In the genomic region with DNA sequence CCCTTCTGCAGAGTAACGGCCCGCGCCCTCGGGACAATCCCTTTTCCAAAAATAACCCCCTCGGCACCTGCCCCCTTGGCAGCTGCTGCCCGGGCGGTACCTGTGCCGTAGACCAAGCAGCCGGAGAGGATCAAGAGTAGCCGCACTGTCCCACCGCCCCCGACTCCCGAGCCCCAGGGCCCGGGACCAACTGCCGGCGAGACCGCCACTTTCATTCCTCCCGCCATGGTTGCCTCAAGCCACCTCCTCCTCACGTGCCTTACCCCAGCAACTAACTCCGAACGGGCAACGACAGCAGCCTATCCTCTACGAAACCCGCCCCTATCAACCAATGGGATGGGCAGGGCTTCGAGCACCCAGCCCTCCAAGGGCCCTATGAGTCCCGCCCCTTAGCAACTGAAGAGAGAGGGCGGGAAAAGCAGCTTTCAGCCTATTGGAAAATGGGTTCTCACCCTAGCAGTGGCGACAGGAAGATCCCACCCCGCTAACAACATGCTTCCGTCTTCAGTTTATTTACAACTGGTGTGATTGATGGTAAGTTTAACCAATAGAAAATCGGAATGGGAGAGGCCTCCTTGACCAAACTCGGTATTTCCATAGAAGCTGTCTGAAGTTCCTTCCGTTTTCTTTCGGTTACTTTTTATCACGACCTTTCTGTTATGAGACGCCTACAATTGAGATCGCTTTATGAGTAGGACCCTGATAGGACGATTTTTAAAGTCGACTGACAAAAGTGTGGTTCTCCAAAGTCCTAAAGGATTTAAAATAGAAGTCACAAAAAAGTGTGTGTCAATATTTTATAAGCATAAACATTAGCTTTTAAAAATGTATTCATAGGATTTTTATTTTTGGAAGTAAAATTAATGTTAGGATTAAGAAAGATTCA, we compare ENCODE assay signal across 8 cellular contexts. TPM values are rescaled to one million over a fixed set of nuclear protein-coding genes. Genes with fewer than 3 reads are reported as not detected.
DNase-seq lines count a peak whose midpoint lies in the region; TF ChIP-seq lines count a peak whose summit lies in the region.

A gene with protein sequence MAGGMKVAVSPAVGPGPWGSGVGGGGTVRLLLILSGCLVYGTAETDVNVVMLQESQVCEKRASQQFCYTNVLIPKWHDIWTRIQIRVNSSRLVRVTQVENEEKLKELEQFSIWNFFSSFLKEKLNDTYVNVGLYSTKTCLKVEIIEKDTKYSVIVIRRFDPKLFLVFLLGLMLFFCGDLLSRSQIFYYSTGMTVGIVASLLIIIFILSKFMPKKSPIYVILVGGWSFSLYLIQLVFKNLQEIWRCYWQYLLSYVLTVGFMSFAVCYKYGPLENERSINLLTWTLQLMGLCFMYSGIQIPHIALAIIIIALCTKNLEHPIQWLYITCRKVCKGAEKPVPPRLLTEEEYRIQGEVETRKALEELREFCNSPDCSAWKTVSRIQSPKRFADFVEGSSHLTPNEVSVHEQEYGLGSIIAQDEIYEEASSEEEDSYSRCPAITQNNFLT (minus strand): TSS at position 273 of the 886 bp plus-strand sequence. CDS start 46 bp downstream, at position 227.

- peak within 1 kb of the TSS; percentile 82 for H3K9ac ChIP-seq in ES-I3 (ENCODE audit: low read depth, low read length)
- H3K9ac ChIP-seq in MM.1S (ENCODE audit: low read length): peak within 1 kb of the TSS; percentile 88
- peak within 1 kb of the TSS; percentile 32 for H3K9ac ChIP-seq in neural cell (ENCODE audit: low read length)

- H3F3A ChIP-seq in MM.1S (ENCODE audit: insufficient read depth, low read length): peaks cover 6% of the 10 kb centered on the region; the same call in 1 of the 2 replicates
- no peaks in the 10 kb centered on the region for H3F3A ChIP-seq in neural cell (ENCODE audit: insufficient read depth, low read length, poor library complexity, severe bottlenecking)

- no peak for TF ChIP-seq CTCF in MM.1S (IDR thresholded peaks at IDR 0.05; ENCODE audit: low read length)
- peak; percentile 19 for TF ChIP-seq CTCF in neural cell (IDR thresholded peaks at IDR 0.05; ENCODE audit: poor library complexity, severe bottlenecking)
- no peak for TF ChIP-seq CTCF in stomach (IDR thresholded peaks at IDR 0.05)

- TF ChIP-seq EP300 in neural cell (conservative IDR thresholded peaks at IDR 0.05; ENCODE audit: poor library complexity, severe bottlenecking) (no peak), stomach (IDR thresholded peaks at IDR 0.05) (no peak)

- H3K9me3 ChIP-seq in ES-I3 (ENCODE audit: control insufficient read depth, insufficient read depth, low read length): no peaks in the 10 kb centered on the region
- no peaks in the 10 kb centered on the region for H3K9me3 ChIP-seq in HAP-1
- H3K9me3 ChIP-seq in MM.1S (replicated peaks; ENCODE audit: insufficient read depth, low read length): no peaks in the 10 kb centered on the region
- H3K9me3 ChIP-seq in neural cell (ENCODE audit: low read length): no peaks in the 10 kb centered on the region
- H3K9me3 ChIP-seq in stomach: no peaks in the 10 kb centered on the region

- no peaks in the 10 kb centered on the region for H3K9me2 ChIP-seq in MM.1S (replicated peaks; ENCODE audit: insufficient read depth, low read length)
- no peaks in the 10 kb centered on the region for H3K9me2 ChIP-seq in neural cell (ENCODE audit: insufficient read depth, low read length)

- H4K20me1 ChIP-seq in MM.1S (ENCODE audit: insufficient read depth, low read length) (no peaks in the 10 kb centered on the region), neural cell (ENCODE audit: insufficient read depth) (no peaks in the 10 kb centered on the region)

- H3K36me3 ChIP-seq in ES-I3 (ENCODE audit: insufficient read depth, low read length): no peaks in the 10 kb centered on the region
- H3K36me3 ChIP-seq in HAP-1 (replicated peaks): peaks cover 7% of the 10 kb centered on the region
- no peaks in the 10 kb centered on the region for H3K36me3 ChIP-seq in MM.1S (replicated peaks; ENCODE audit: insufficient read depth, low read length)
- H3K36me3 ChIP-seq in neural cell (ENCODE audit: insufficient read depth, low read length): no peaks in the 10 kb centered on the region
- no peaks in the 10 kb centered on the region for H3K36me3 ChIP-seq in stomach

- peak within 1 kb of the TSS; percentile 79 for H3K4me2 ChIP-seq in MM.1S (ENCODE audit: low read depth, low read length)
- H3K4me2 ChIP-seq in neural cell (ENCODE audit: low read length): peak within 1 kb of the TSS; percentile 41

- in situ Hi-C loops in HAP-1 (cut with MboI; ENCODE audit: low sequenced_read_pairs): no loop called here

- peak; percentile 98 to 99 for DNase-seq in HAP-1 (ENCODE audit: low spot score in 2 of 2)
- DNase-seq in MM.1S: peak; percentile 100
- DNase-seq in SIG-M5 (lab: John Stamatoyannopoulos, UW): peak; percentile 100
- peak; percentile 40 for DNase-seq in activated gamma-delta T cell (lab: John Stamatoyannopoulos, UW)
- peak; percentile 100 for DNase-seq in fibroblast of the conjunctiva (ENCODE audit: low read depth)
- DNase-seq in stomach: peak; percentile 96

- H3K4me1 ChIP-seq in ES-I3 (ENCODE audit: insufficient read depth, low read length) (no peaks in the 10 kb centered on the region), HAP-1 (no peaks in the 10 kb centered on the region), MM.1S (ENCODE audit: low read length) (peaks cover 8% of the 10 kb centered on the region), stomach (peaks cover 12 to 31% (median 19%) of the 10 kb centered on the region in 4 donors)

- WGBS in stomach, 5 donors: 0 to 1% (median 0%) methylated on average over 20 to 39 of the region's 39 CpGs

- TF ChIP-seq RAD21 in neural cell (conservative IDR thresholded peaks at IDR 0.05): no peak

- TF ChIP-seq POLR2A in stomach (IDR thresholded peaks at IDR 0.05): no peak

- no peaks in the 10 kb centered on the region for H3K27me3 ChIP-seq in HAP-1 (ENCODE audit: low read depth)
- no peaks in the 10 kb centered on the region for H3K27me3 ChIP-seq in MM.1S (replicated peaks; ENCODE audit: insufficient read depth, low read length)
- no peaks in the 10 kb centered on the region for H3K27me3 ChIP-seq in neural cell (ENCODE audit: insufficient read depth, low read depth, low read length)
- H3K27me3 ChIP-seq in stomach: no peaks in the 10 kb centered on the region

- intact Hi-C loops in stomach (cut with DNase I; ENCODE audit: low total_unique reads): no loop called here

- H3K4me3 ChIP-seq in HAP-1 (peak within 1 kb of the TSS; percentile 86), MM.1S (ENCODE audit: low read length) (peak within 1 kb of the TSS; percentile 89), neural cell (ENCODE audit: low read length) (peak within 1 kb of the TSS; percentile 78), stomach (peak within 1 kb of the TSS; percentile 55 to 95 (median 77))

- peak within 1 kb of the TSS; percentile 78 for H2AFZ ChIP-seq in MM.1S (ENCODE audit: low read length)
- peak within 1 kb of the TSS; percentile 42 for H2AFZ ChIP-seq in neural cell (ENCODE audit: low read depth, low read length)

- peak within 1 kb of the TSS; percentile 80 for H3K27ac ChIP-seq in MM.1S (ENCODE audit: low read length)
- no peak within 1 kb of the TSS for H3K27ac ChIP-seq in neural cell (ENCODE audit: low read length)
- H3K27ac ChIP-seq in stomach: peak within 1 kb of the TSS; percentile 34 to 87 (median 85)

- peaks cover 36% of the 10 kb centered on the region for H3K79me2 ChIP-seq in MM.1S (ENCODE audit: low read length)
- no peaks in the 10 kb centered on the region for H3K79me2 ChIP-seq in neural cell (replicated peaks; ENCODE audit: insufficient read depth, low read length)

TF ChIP-seq in neural cell, 6 proteins besides CTCF, POLR2A, EP300 and RAD21:
- TF ChIP-seq POLR2AphosphoS5 (IDR thresholded peaks at IDR 0.05): peak; percentile 69
- peak; percentile 97 for TF ChIP-seq MXI1 (conservative IDR thresholded peaks at IDR 0.05; ENCODE audit: poor library complexity, severe bottlenecking)
- no peak for TF ChIP-seq REST (IDR thresholded peaks at IDR 0.05; ENCODE audit: borderline replicate concordance)
- no peak for TF ChIP-seq TAF1 (IDR thresholded peaks at IDR 0.05; ENCODE audit: low read depth)
- TF ChIP-seq EZH2 (IDR thresholded peaks at IDR 0.05; ENCODE audit: borderline replicate concordance, insufficient read depth, low read length, poor library complexity, severe bottlenecking): no peak
- no peak for TF ChIP-seq SMC3 (conservative IDR thresholded peaks at IDR 0.05; ENCODE audit: poor library complexity)

RNA-seq across cellular contexts. Expression of the gene that starts here (rescaled TPM):
- polyA plus RNA-seq in neural cell (5.9 and 6.8 TPM in 2 replicates), stomach (1 to 10 TPM; 1.1 to 3.8 (median 2.2) TPM)
- polyA minus RNA-seq in neural cell: 3.9 and 4.3 TPM in 2 replicates
- 10 to 100 TPM in 1 of 5 donors, 1 to 10 TPM in 4; 1.2 to 16.7 (median 2.7) TPM for total RNA-seq in stomach

Comparison
In these comparisons a context has a peak if more than half of its experiments do, and no peak if none do; other contexts are left out.
1. H3K9ac ChIP-seq: peak in every context shown above with its lines; median percentile 88 in MM.1S; 82 in ES-I3; 32 in neural cell.
2. DNase-seq: peak in every context shown above with its lines; median percentile 100 in MM.1S; 100 in SIG-M5; 100 in fibroblast of the conjunctiva; 98 in HAP-1; 96 in stomach; 40 in activated gamma-delta T cell.